In genomic region chr10:72127571-72127970, GRCh38 we compare ENCODE assay signal across 32 cellular contexts.
"Had no signal": no experiment of that assay in that cellular context is flagged by ENCODE, and none has a peak within 500 bp of the region (broad histone marks: within the 10 kb centered on the region; RNA-seq: fewer than 3 reads in every experiment).

No MANE protein-coding gene starts in this region.

- ATAC-seq: activated CD4-positive, alpha-beta T cell treated with anti-CD3 and anti-CD28 coated beads for 36 hours; activated CD8-positive, alpha-beta memory T cell treated with anti-CD3 and anti-CD28 coated beads, Interleukin-2, amount 10 ng/mL, durations not matched to agents 7 days and 5 days; activated CD8-positive, alpha-beta T cell treated with anti-CD3 and anti-CD28 coated beads, Interleukin-2, amount 10 ng/mL, durations not matched to agents 7 days and 5 days; activated naive CD8-positive, alpha-beta T cell treated with anti-CD3 and anti-CD28 coated beads, Interleukin-2, amount 50 U/mL, for 24 hours; body of pancreas; gastroesophageal sphincter; heart right ventricle; T-helper 17 cell had no signal

- H3K27ac Mint-ChIP-seq: activated CD4-positive, alpha-beta memory T cell treated with anti-CD3 and anti-CD28 coated beads for 36 hours; activated CD4-positive, alpha-beta T cell treated with anti-CD3 and anti-CD28 coated beads for 36 hours; activated CD4-positive, alpha-beta T cell treated with anti-CD3 and anti-CD28 coated beads, Interleukin-2, amount 10 ng/mL, durations not matched to agents 24 days and 14 days; activated CD8-positive, alpha-beta T cell treated with anti-CD3 and anti-CD28 coated beads, Interleukin-2, amount 10 ng/mL, durations not matched to agents 7 days and 5 days; activated naive CD4-positive, alpha-beta T cell treated with anti-CD3 and anti-CD28 coated beads for 36 hours; activated naive CD4-positive, alpha-beta T cell treated with anti-CD3 and anti-CD28 coated beads, Interleukin-2, amount 50 U/mL, for 24 hours; activated naive CD8-positive, alpha-beta T cell treated with anti-CD3 and anti-CD28 coated beads for 36 hours; activated naive CD8-positive, alpha-beta T cell treated with anti-CD3 and anti-CD28 coated beads, Interleukin-2, amount 50 U/mL, for 24 hours; activated T-helper 1 cell treated with anti-CD3 and anti-CD28 coated beads, Interleukin-12 subunit alpha, Interleukin-12 subunit beta, Interleukin-2, Interleukin-4 antibody, amounts not matched to agents 30 ng/mL and 10 ng/mL and 1 ng/mL, durations not matched to agents 14 hours and 24 hours and 36 hours; activated T-helper 2 cell treated with anti-CD3 and anti-CD28 coated beads, Interferon-gamma antibody, Interleukin-2, Interleukin-4, amounts not matched to agents 10 μg/mL and 5 μg/mL and 100 μg/mL, durations not matched to agents 14 hours and 24 hours and 36 hours; T-helper 17 cell; T-helper 2 cell treated with Interferon-gamma antibody and Interleukin-4, amounts not matched to agents 5 μg/mL and 100 μg/mL, for 36 hours had no signal

- H3K27ac ChIP-seq: adrenal gland, body of pancreas, epithelial cell of prostate, esophagus squamous epithelium, gastroesophageal sphincter, heart right ventricle, WERI-Rb-1 had no signal

- H3K27me3 Mint-ChIP-seq: activated CD4-positive, alpha-beta memory T cell treated with anti-CD3 and anti-CD28 coated beads for 36 hours; activated CD4-positive, alpha-beta T cell treated with anti-CD3 and anti-CD28 coated beads for 36 hours; activated CD4-positive, alpha-beta T cell treated with anti-CD3 and anti-CD28 coated beads, Interleukin-2, amount 10 ng/mL, durations not matched to agents 24 days and 14 days; activated CD8-positive, alpha-beta memory T cell treated with anti-CD3 and anti-CD28 coated beads, Interleukin-2, amount 10 ng/mL, durations not matched to agents 7 days and 5 days; activated naive CD4-positive, alpha-beta T cell treated with anti-CD3 and anti-CD28 coated beads, Interleukin-2, amount 50 U/mL, for 24 hours; activated naive CD8-positive, alpha-beta T cell treated with anti-CD3 and anti-CD28 coated beads for 36 hours; activated naive CD8-positive, alpha-beta T cell treated with anti-CD3 and anti-CD28 coated beads, Interleukin-2, amount 50 U/mL, for 24 hours; T-helper 17 cell had no signal

- H3K27me3 ChIP-seq: adrenal gland, body of pancreas, esophagus squamous epithelium, gastroesophageal sphincter, heart right ventricle had no signal

- H3K9me3 Mint-ChIP-seq: activated CD4-positive, alpha-beta memory T cell treated with anti-CD3 and anti-CD28 coated beads for 36 hours; activated CD4-positive, alpha-beta T cell treated with anti-CD3 and anti-CD28 coated beads, Interleukin-2, amount 10 ng/mL, durations not matched to agents 24 days and 14 days; activated naive CD4-positive, alpha-beta T cell treated with anti-CD3 and anti-CD28 coated beads for 36 hours; activated naive CD4-positive, alpha-beta T cell treated with anti-CD3 and anti-CD28 coated beads, Interleukin-2, amount 50 U/mL, for 24 hours; activated naive CD8-positive, alpha-beta T cell treated with anti-CD3 and anti-CD28 coated beads for 36 hours; activated naive CD8-positive, alpha-beta T cell treated with anti-CD3 and anti-CD28 coated beads, Interleukin-2, amount 50 U/mL, for 24 hours; activated T-helper 1 cell treated with anti-CD3 and anti-CD28 coated beads, Interleukin-12 subunit alpha, Interleukin-12 subunit beta, Interleukin-2, Interleukin-4 antibody, amounts not matched to agents 30 ng/mL and 10 ng/mL and 1 ng/mL, durations not matched to agents 14 hours and 24 hours and 36 hours; activated T-helper 2 cell treated with anti-CD3 and anti-CD28 coated beads, Interferon-gamma antibody, Interleukin-2, Interleukin-4, amounts not matched to agents 10 μg/mL and 5 μg/mL and 100 μg/mL, durations not matched to agents 14 hours and 24 hours and 36 hours; T-helper 2 cell treated with Interferon-gamma antibody and Interleukin-4, amounts not matched to agents 5 μg/mL and 100 μg/mL, for 36 hours had no signal

- H3K9me3 ChIP-seq: adrenal gland, body of pancreas, esophagus squamous epithelium, gastroesophageal sphincter, heart right ventricle had no signal

- DNase-seq: activated CD4-positive, alpha-beta memory T cell treated with anti-CD3 and anti-CD28 coated beads for 36 hours; activated CD4-positive, alpha-beta T cell treated with anti-CD3 and anti-CD28 coated beads for 36 hours; activated CD4-positive, alpha-beta T cell treated with anti-CD3 and anti-CD28 coated beads, Interleukin-2, amount 10 ng/mL, durations not matched to agents 24 days and 14 days; activated CD4-positive, CD25-positive, alpha-beta regulatory T cell; activated CD4-positive, CD25-positive, alpha-beta regulatory T cell treated with anti-CD3 and anti-CD28 coated beads, Interleukin-2, amount 50 U/mL, for 72 hours; activated CD8-positive, alpha-beta memory T cell treated with anti-CD3 and anti-CD28 coated beads, Interleukin-2, amount 10 ng/mL, durations not matched to agents 7 days and 5 days; activated CD8-positive, alpha-beta memory T cell treated with anti-CD3 and anti-CD28 coated beads, Interleukin-2, amount 50 U/mL, for 4 hours; activated CD8-positive, alpha-beta T cell treated with anti-CD3 and anti-CD28 coated beads, Interleukin-2, amount 10 ng/mL, durations not matched to agents 7 days and 5 days; activated effector memory CD4-positive, alpha-beta T cell treated with anti-CD3 and anti-CD28 coated beads, Interleukin-2, amount 50 U/mL, for 16 hours; activated naive CD4-positive, alpha-beta T cell treated with anti-CD3 and anti-CD28 coated beads for 36 hours; activated naive CD8-positive, alpha-beta T cell treated with anti-CD3 and anti-CD28 coated beads for 36 hours; activated naive CD8-positive, alpha-beta T cell treated with anti-CD3 and anti-CD28 coated beads, Interleukin-2, amount 50 U/mL, for 24 hours; activated T-cell treated with anti-CD3 and anti-CD28 coated beads, Interleukin-2, amount 50 U/mL, for 1 hour; activated T-cell treated with anti-CD3 and anti-CD28 coated beads, Interleukin-2, amount 50 U/mL, for 48 hours; adrenal gland; amygdala; aorta; body of pancreas; caudate nucleus; effector CD8-positive, alpha-beta T cell; esophagus squamous epithelium; foreskin melanocyte; heart right ventricle; T-helper 17 cell; T1000; WERI-Rb-1 had no signal

- H3K36me3 ChIP-seq: adrenal gland had no signal

- H3K4me1 ChIP-seq: body of pancreas, esophagus squamous epithelium had no signal

- H3K36me3 Mint-ChIP-seq: activated naive CD4-positive, alpha-beta T cell treated with anti-CD3 and anti-CD28 coated beads, Interleukin-2, amount 50 U/mL, for 24 hours had no signal

- H3K4me3 ChIP-seq: adrenal gland, body of pancreas, esophagus squamous epithelium, gastroesophageal sphincter, heart right ventricle had no signal

- H3K4me3 Mint-ChIP-seq: activated CD4-positive, alpha-beta memory T cell treated with anti-CD3 and anti-CD28 coated beads for 36 hours; activated CD4-positive, alpha-beta T cell treated with anti-CD3 and anti-CD28 coated beads for 36 hours; activated CD4-positive, alpha-beta T cell treated with anti-CD3 and anti-CD28 coated beads, Interleukin-2, amount 10 ng/mL, durations not matched to agents 24 days and 14 days; activated CD8-positive, alpha-beta memory T cell treated with anti-CD3 and anti-CD28 coated beads, Interleukin-2, amount 10 ng/mL, durations not matched to agents 7 days and 5 days; activated CD8-positive, alpha-beta T cell treated with anti-CD3 and anti-CD28 coated beads, Interleukin-2, amount 10 ng/mL, durations not matched to agents 7 days and 5 days; activated naive CD4-positive, alpha-beta T cell treated with anti-CD3 and anti-CD28 coated beads for 36 hours; activated naive CD4-positive, alpha-beta T cell treated with anti-CD3 and anti-CD28 coated beads, Interleukin-2, amount 50 U/mL, for 24 hours; activated naive CD8-positive, alpha-beta T cell treated with anti-CD3 and anti-CD28 coated beads for 36 hours; activated naive CD8-positive, alpha-beta T cell treated with anti-CD3 and anti-CD28 coated beads, Interleukin-2, amount 50 U/mL, for 24 hours; activated T-helper 1 cell treated with anti-CD3 and anti-CD28 coated beads, Interleukin-12 subunit alpha, Interleukin-12 subunit beta, Interleukin-2, Interleukin-4 antibody, amounts not matched to agents 30 ng/mL and 10 ng/mL and 1 ng/mL, durations not matched to agents 14 hours and 24 hours and 36 hours; T-helper 17 cell; T-helper 2 cell treated with Interferon-gamma antibody and Interleukin-4, amounts not matched to agents 5 μg/mL and 100 μg/mL, for 36 hours had no signal
